ENCODE assay signal across 20 cellular contexts in genomic region chr14:68927089-68927488, GRCh38. TPM values are rescaled to one million over a fixed set of nuclear protein-coding genes. Genes with fewer than 3 reads are reported as not detected.
DNase-seq lines count a peak whose midpoint lies in the region.
"Had no signal": no experiment of that assay in that cellular context is flagged by ENCODE, and none has a peak within 500 bp of the region (broad histone marks: within the 10 kb centered on the region; RNA-seq: fewer than 3 reads in every experiment).

No MANE protein-coding gene starts in this region.

- no peak overlapping the region for H3K4me2 ChIP-seq in mesenchymal stem cell (ENCODE audit: low read length, poor library complexity, severe bottlenecking)

- H3K27me3 Mint-ChIP-seq in activated CD4-positive, alpha-beta T cell treated with anti-CD3 and anti-CD28 coated beads, Interleukin-2, amount 10 ng/mL, durations not matched to agents 7 days and 5 days, result no peaks in the 10 kb centered on the region
- no peaks in the 10 kb centered on the region for H3K27me3 Mint-ChIP-seq in activated naive CD8-positive, alpha-beta T cell treated with anti-CD3 and anti-CD28 coated beads for 36 hours

- peak overlapping the region in 1 of 2 experiments; percentile 35 for H3K14ac ChIP-seq in mesenchymal stem cell (ENCODE audit: low read length in 2 of 2)

- H4K8ac ChIP-seq in mesenchymal stem cell (ENCODE audit: low read length), result no peak overlapping the region

- no peak overlapping the region for H3K4ac ChIP-seq in mesenchymal stem cell (ENCODE audit: low read depth in 1 of 2, low read length in 2 of 2)

- H3K9me3 ChIP-seq in mesenchymal stem cell (ENCODE audit: control insufficient read depth, low read length) (peaks cover 6% of the 10 kb centered on the region), stomach smooth muscle (ENCODE audit: control insufficient read depth in 2 of 2, low read length in 2 of 2) (peaks cover 0 to 5% of the 10 kb centered on the region in 2 donors)
- H3K9me3 ChIP-seq: BE2C, lower lobe of right lung, pancreas had no signal

- H3K4me3 ChIP-seq in mesenchymal stem cell (ENCODE audit: insufficient read depth in 1 of 2, low read depth in 1 of 2, low read length in 2 of 2), result no peak overlapping the region
- H3K4me3 ChIP-seq in stomach smooth muscle (ENCODE audit: low read length in 2 of 2), result no peak overlapping the region
- H3K4me3 ChIP-seq: dorsolateral prefrontal cortex, hepatocyte, lower lobe of right lung, pancreas had no signal

- H3K9ac ChIP-seq in mesenchymal stem cell (ENCODE audit: low read length) (no peak overlapping the region), stomach smooth muscle (ENCODE audit: low read length in 2 of 2) (no peak overlapping the region)

- H3K27me3 ChIP-seq in mesenchymal stem cell (ENCODE audit: control insufficient read depth in 1 of 2, insufficient read depth in 1 of 2, low read length in 2 of 2), result no peaks in the 10 kb centered on the region
- H3K27me3 ChIP-seq in stomach smooth muscle (ENCODE audit: control insufficient read depth in 1 of 2, insufficient read depth in 2 of 2, low read length in 2 of 2), result no peaks in the 10 kb centered on the region
- H3K27me3 ChIP-seq: BE2C, hepatocyte, pancreas had no signal

- DNase-seq in activated CD4-positive, alpha-beta T cell treated with anti-CD3 and anti-CD28 coated beads, Interleukin-2, amount 10 ng/mL, durations not matched to agents 7 days and 5 days, result no peak
- no peak for DNase-seq in activated CD4-positive, alpha-beta T cell treated with anti-CD3 and anti-CD28 coated beads for 1 hour
- no peak for DNase-seq in activated naive CD8-positive, alpha-beta T cell treated with anti-CD3 and anti-CD28 coated beads for 36 hours
- DNase-seq in mesenchymal stem cell, result no peak
- no peak for DNase-seq in SK-N-DZ (ENCODE audit: low spot score)
- DNase-seq in nucleus accumbens (lab: John Stamatoyannopoulos, UW), result no peak
- no peak for DNase-seq in AG20443 (ENCODE audit: low spot score)
- DNase-seq: BE2C, Calu3, dorsolateral prefrontal cortex, foreskin fibroblast, lower lobe of right lung, NCI-H526 treated with DMSO at 0.1 percent for 48 hours, pancreas, SW 1271, trophoblast cell had no signal

- H3K4me1 Mint-ChIP-seq in activated CD4-positive, alpha-beta T cell treated with anti-CD3 and anti-CD28 coated beads, Interleukin-2, amount 10 ng/mL, durations not matched to agents 7 days and 5 days, result peaks cover 46% of the 10 kb centered on the region
- peaks cover 68% of the 10 kb centered on the region for H3K4me1 Mint-ChIP-seq in activated naive CD8-positive, alpha-beta T cell treated with anti-CD3 and anti-CD28 coated beads for 36 hours
- H3K4me1 Mint-ChIP-seq: stimulated activated memory B cell treated with anti-CD40 and anti-IgM and Interleukin-4, amounts not matched to agents 10 μg/mL and 1 μg/mL and 100 μg/mL, for 72 hours had no signal

- peak overlapping the region; percentile 39 for H3K27ac Mint-ChIP-seq in activated CD4-positive, alpha-beta T cell treated with anti-CD3 and anti-CD28 coated beads, Interleukin-2, amount 10 ng/mL, durations not matched to agents 7 days and 5 days
- H3K27ac Mint-ChIP-seq in activated naive CD8-positive, alpha-beta T cell treated with anti-CD3 and anti-CD28 coated beads for 36 hours, result peak overlapping the region; percentile 66
- H3K27ac Mint-ChIP-seq: stimulated activated memory B cell treated with anti-CD40 and anti-IgM and Interleukin-4, amounts not matched to agents 10 μg/mL and 1 μg/mL and 100 μg/mL, for 72 hours had no signal

- no peak overlapping the region for H2AK5ac ChIP-seq in mesenchymal stem cell (ENCODE audit: low read length, severe bottlenecking)

- H2AFZ ChIP-seq in mesenchymal stem cell (ENCODE audit: low read depth, low read length), result no peak overlapping the region
- H2AFZ ChIP-seq: hepatocyte had no signal

- WGBS in mesenchymal stem cell, result 98% methylated on average over 3 of the region's 3 CpGs

- no peaks in the 10 kb centered on the region for H3K79me1 ChIP-seq in mesenchymal stem cell (replicated peaks; ENCODE audit: low read length, poor library complexity, severe bottlenecking)

- peak overlapping the region; percentile 35 to 48 for H3K18ac ChIP-seq in mesenchymal stem cell (ENCODE audit: low read depth in 1 of 2, low read length in 2 of 2)

- H3K4me3 Mint-ChIP-seq in activated CD4-positive, alpha-beta T cell treated with anti-CD3 and anti-CD28 coated beads, Interleukin-2, amount 10 ng/mL, durations not matched to agents 7 days and 5 days, result no peak overlapping the region
- H3K4me3 Mint-ChIP-seq in activated naive CD8-positive, alpha-beta T cell treated with anti-CD3 and anti-CD28 coated beads for 36 hours, result no peak overlapping the region
- H3K4me3 Mint-ChIP-seq: stimulated activated memory B cell treated with anti-CD40 and anti-IgM and Interleukin-4, amounts not matched to agents 10 μg/mL and 1 μg/mL and 100 μg/mL, for 72 hours had no signal

- H3K36me3 ChIP-seq in mesenchymal stem cell (ENCODE audit: control insufficient read depth in 1 of 2, insufficient read depth in 2 of 2, low read depth in 1 of 2, low read length in 2 of 2) (peaks cover 52 to 55% of the 10 kb centered on the region in 2 experiments), stomach smooth muscle (ENCODE audit: control insufficient read depth in 2 of 2, insufficient read depth in 2 of 2, low read length in 2 of 2) (peaks cover 18 to 29% of the 10 kb centered on the region in 2 donors)

- H4K91ac ChIP-seq in mesenchymal stem cell (ENCODE audit: low read length), result peak overlapping the region; percentile 71

- peaks cover 16% of the 10 kb centered on the region for H3K9me3 Mint-ChIP-seq in activated CD4-positive, alpha-beta T cell treated with anti-CD3 and anti-CD28 coated beads, Interleukin-2, amount 10 ng/mL, durations not matched to agents 7 days and 5 days
- peaks cover 14% of the 10 kb centered on the region for H3K9me3 Mint-ChIP-seq in activated naive CD8-positive, alpha-beta T cell treated with anti-CD3 and anti-CD28 coated beads for 36 hours

- POLR2A ChIA-PET in activated CD4-positive, alpha-beta T cell treated with anti-CD3 and anti-CD28 coated beads, Interleukin-2, amount 10 ng/mL, durations not matched to agents 7 days and 5 days (lab: Charles Lee), result no interaction called here

- H3K36me3 Mint-ChIP-seq in activated CD4-positive, alpha-beta T cell treated with anti-CD3 and anti-CD28 coated beads, Interleukin-2, amount 10 ng/mL, durations not matched to agents 7 days and 5 days (ENCODE audit: low read depth), result peaks cover 34% of the 10 kb centered on the region
- peaks cover 53% of the 10 kb centered on the region for H3K36me3 Mint-ChIP-seq in activated naive CD8-positive, alpha-beta T cell treated with anti-CD3 and anti-CD28 coated beads for 36 hours

- H3K27ac ChIP-seq in mesenchymal stem cell (ENCODE audit: low read length, poor library complexity, severe bottlenecking) (no peak overlapping the region), stomach smooth muscle (ENCODE audit: low read length) (peak overlapping the region; percentile 95)
- H3K27ac ChIP-seq: 22Rv1, lower lobe of right lung, pancreas had no signal

- H2BK5ac ChIP-seq in mesenchymal stem cell (ENCODE audit: low read depth, low read length, poor library complexity, severe bottlenecking), result no peak overlapping the region

- no peak overlapping the region for H2BK15ac ChIP-seq in mesenchymal stem cell (ENCODE audit: low read depth, poor library complexity, severe bottlenecking)

- H2BK12ac ChIP-seq in mesenchymal stem cell (ENCODE audit: low read length in 2 of 2), result peak overlapping the region in 1 of 2 experiments; percentile 56

- H2BK120ac ChIP-seq in mesenchymal stem cell (ENCODE audit: low read depth, low read length), result no peak overlapping the region

- CTCF ChIA-PET in activated CD4-positive, alpha-beta T cell treated with anti-CD3 and anti-CD28 coated beads, Interleukin-2, amount 10 ng/mL, durations not matched to agents 7 days and 5 days (lab: Charles Lee), result interaction anchor here (0.8 to 3.0 kb wide), 4 partner anchors 9 to 28 kb away, joined by 4 to 13 read pairs (median 5); no protein-coding TSS in a partner anchor

- no peak overlapping the region for H3K23ac ChIP-seq in mesenchymal stem cell (ENCODE audit: low read length in 2 of 2)

- H3K4me1 ChIP-seq in mesenchymal stem cell (ENCODE audit: control insufficient read depth, insufficient read depth, low read depth, low read length) (peaks cover 32% of the 10 kb centered on the region), stomach smooth muscle (ENCODE audit: control insufficient read depth, insufficient read depth, low read length) (peaks cover 80% of the 10 kb centered on the region)

RNA-seq across cellular contexts. Expression of gene ACTN1, which starts 52.0 kb away (rescaled TPM):
- 10 to 100 TPM; 31.9 to 35.1 TPM for total RNA-seq in activated CD4-positive, alpha-beta T cell treated with anti-CD3 and anti-CD28 coated beads, Interleukin-2, amount 10 ng/mL, durations not matched to agents 7 days and 5 days
- total RNA-seq in activated naive CD8-positive, alpha-beta T cell treated with anti-CD3 and anti-CD28 coated beads for 36 hours, result 100 to 1,000 TPM; 171 to 177 TPM
- polyA plus RNA-seq in mesenchymal stem cell (2013, experiment 1 of 2), result 359 TPM
- polyA plus RNA-seq in mesenchymal stem cell (2013, experiment 2 of 2), result 344 TPM
- 31.1 and 44.7 TPM in 2 replicates for polyA plus RNA-seq in SK-N-DZ (2014; cell fraction: cytosol; rRNA removed)
- polyA plus RNA-seq in SK-N-DZ (2014; cell fraction: nucleus; rRNA removed), result 18.8 and 35.8 TPM in 2 replicates

Comparison
In these comparisons a context has a peak if more than half of its experiments do, and no peak if none do; other contexts are left out.
1. RNA of gene ACTN1, which starts 52.0 kb away (total RNA-seq): 171 to 177 TPM in activated naive CD8-positive, alpha-beta T cell treated with anti-CD3 and anti-CD28 coated beads for 36 hours; 31.9 to 35.1 TPM in activated CD4-positive, alpha-beta T cell treated with anti-CD3 and anti-CD28 coated beads, Interleukin-2, amount 10 ng/mL, durations not matched to agents 7 days and 5 days; every median in the first group is over 4 times any median in the second.